In genomic region chr1:227395391-227396028, GRCh38 we compare ENCODE assay signal across 23 cellular contexts.
DNase-seq lines count a peak whose midpoint lies in the region; ATAC-seq and TF ChIP-seq lines count a peak whose summit lies in the region.
"Had no signal": no experiment of that assay in that cellular context is flagged by ENCODE, and none has a peak within 500 bp of the region (broad histone marks: within the 10 kb centered on the region; RNA-seq: fewer than 3 reads in every experiment).

No MANE protein-coding gene starts in this region.

- no peak overlapping the region for H3K23ac ChIP-seq in mesenchymal stem cell (ENCODE audit: low read length in 2 of 2)

- H3K36me3 ChIP-seq in mesenchymal stem cell (ENCODE audit: control insufficient read depth in 1 of 2, insufficient read depth in 2 of 2, low read depth in 1 of 2, low read length in 2 of 2): no peaks in the 10 kb centered on the region
- H3K36me3 ChIP-seq: neutrophil had no signal

- no peak overlapping the region for H3K27ac ChIP-seq in mesenchymal stem cell (ENCODE audit: low read length, poor library complexity, severe bottlenecking)
- H3K27ac ChIP-seq: neutrophil, VCaP had no signal

- no peaks in the 10 kb centered on the region for H3K79me1 ChIP-seq in mesenchymal stem cell (replicated peaks; ENCODE audit: low read length, poor library complexity, severe bottlenecking)

- no peaks in the 10 kb centered on the region for H3K4me1 Mint-ChIP-seq in activated T-helper 1 cell treated with anti-CD3 and anti-CD28 coated beads, Interleukin-12 subunit alpha, Interleukin-12 subunit beta, Interleukin-2, Interleukin-4 antibody, amounts not matched to agents 30 ng/mL and 10 ng/mL and 1 ng/mL, durations not matched to agents 14 hours and 24 hours and 36 hours (ENCODE audit: low read depth)
- H3K4me1 Mint-ChIP-seq: central memory CD8-positive, alpha-beta T cell had no signal

- H3K4me1 ChIP-seq in mesenchymal stem cell (ENCODE audit: control insufficient read depth, insufficient read depth, low read depth, low read length): no peaks in the 10 kb centered on the region

- H3K36me3 Mint-ChIP-seq in activated T-helper 1 cell treated with anti-CD3 and anti-CD28 coated beads, Interleukin-12 subunit alpha, Interleukin-12 subunit beta, Interleukin-2, Interleukin-4 antibody, amounts not matched to agents 30 ng/mL and 10 ng/mL and 1 ng/mL, durations not matched to agents 14 hours and 24 hours and 36 hours (ENCODE audit: low read depth): no peaks in the 10 kb centered on the region
- H3K36me3 Mint-ChIP-seq: activated naive CD4-positive, alpha-beta T cell treated with anti-CD3 and anti-CD28 coated beads, Interleukin-2, amount 10 ng/mL, durations not matched to agents 7 days and 5 days had no signal

- no peak overlapping the region for H3K4ac ChIP-seq in mesenchymal stem cell (ENCODE audit: low read depth in 1 of 2, low read length in 2 of 2)

- H4K8ac ChIP-seq in mesenchymal stem cell (ENCODE audit: low read length): no peak overlapping the region

- no peak overlapping the region for H3K4me2 ChIP-seq in mesenchymal stem cell (ENCODE audit: low read length, poor library complexity, severe bottlenecking)

- H2BK120ac ChIP-seq in mesenchymal stem cell (ENCODE audit: low read depth, low read length): no peak overlapping the region

- H3K18ac ChIP-seq in mesenchymal stem cell (ENCODE audit: low read depth in 1 of 2, low read length in 2 of 2): no peak overlapping the region

- H3K27me3 ChIP-seq in mesenchymal stem cell (ENCODE audit: control insufficient read depth in 1 of 2, insufficient read depth in 1 of 2, low read length in 2 of 2): no peaks in the 10 kb centered on the region
- H3K27me3 ChIP-seq: neutrophil had no signal

- WGBS in mesenchymal stem cell: 59% methylated on average over 2 of the region's 2 CpGs

- H3K9me3 Mint-ChIP-seq in activated T-helper 1 cell treated with anti-CD3 and anti-CD28 coated beads, Interleukin-12 subunit alpha, Interleukin-12 subunit beta, Interleukin-2, Interleukin-4 antibody, amounts not matched to agents 30 ng/mL and 10 ng/mL and 1 ng/mL, durations not matched to agents 14 hours and 24 hours and 36 hours: no peaks in the 10 kb centered on the region
- H3K9me3 Mint-ChIP-seq: activated CD4-positive, alpha-beta T cell treated with anti-CD3 and anti-CD28 coated beads, Interleukin-2, amount 10 ng/mL, durations not matched to agents 24 days and 14 days; activated naive CD4-positive, alpha-beta T cell treated with anti-CD3 and anti-CD28 coated beads, Interleukin-2, amount 10 ng/mL, durations not matched to agents 7 days and 5 days; central memory CD8-positive, alpha-beta T cell had no signal

- no peak overlapping the region for H3K27ac Mint-ChIP-seq in activated T-helper 1 cell treated with anti-CD3 and anti-CD28 coated beads, Interleukin-12 subunit alpha, Interleukin-12 subunit beta, Interleukin-2, Interleukin-4 antibody, amounts not matched to agents 30 ng/mL and 10 ng/mL and 1 ng/mL, durations not matched to agents 14 hours and 24 hours and 36 hours
- H3K27ac Mint-ChIP-seq: activated CD4-positive, alpha-beta T cell treated with anti-CD3 and anti-CD28 coated beads, Interleukin-2, amount 10 ng/mL, durations not matched to agents 24 days and 14 days; activated naive CD4-positive, alpha-beta T cell treated with anti-CD3 and anti-CD28 coated beads, Interleukin-2, amount 10 ng/mL, durations not matched to agents 7 days and 5 days; progenitor cell of endocrine pancreas; T-helper 2 cell treated with Interferon-gamma antibody and Interleukin-4, amounts not matched to agents 5 μg/mL and 100 μg/mL, for 36 hours had no signal

- H2BK5ac ChIP-seq in mesenchymal stem cell (ENCODE audit: low read depth, low read length, poor library complexity, severe bottlenecking): no peak overlapping the region

- H2AFZ ChIP-seq in mesenchymal stem cell (ENCODE audit: low read depth, low read length): no peak overlapping the region

- no peak overlapping the region for H2AK5ac ChIP-seq in mesenchymal stem cell (ENCODE audit: low read length, severe bottlenecking)

- no peak overlapping the region for H2BK15ac ChIP-seq in mesenchymal stem cell (ENCODE audit: low read depth, poor library complexity, severe bottlenecking)

- TF ChIP-seq CTCF in AG10803 (conservative IDR thresholded peaks at IDR 0.05; ENCODE audit: low read length): no peak
- TF ChIP-seq CTCF in astrocyte of the cerebellum (IDR thresholded peaks at IDR 0.05; ENCODE audit: low read depth, low read length, missing control alignments): no peak

- H3K4me3 Mint-ChIP-seq in activated T-helper 1 cell treated with anti-CD3 and anti-CD28 coated beads, Interleukin-12 subunit alpha, Interleukin-12 subunit beta, Interleukin-2, Interleukin-4 antibody, amounts not matched to agents 30 ng/mL and 10 ng/mL and 1 ng/mL, durations not matched to agents 14 hours and 24 hours and 36 hours: no peak overlapping the region
- H3K4me3 Mint-ChIP-seq: activated CD4-positive, alpha-beta T cell treated with anti-CD3 and anti-CD28 coated beads, Interleukin-2, amount 10 ng/mL, durations not matched to agents 24 days and 14 days; activated naive CD4-positive, alpha-beta T cell treated with anti-CD3 and anti-CD28 coated beads, Interleukin-2, amount 10 ng/mL, durations not matched to agents 7 days and 5 days; central memory CD8-positive, alpha-beta T cell; T-helper 2 cell treated with Interferon-gamma antibody and Interleukin-4, amounts not matched to agents 5 μg/mL and 100 μg/mL, for 36 hours had no signal

- H3K9ac ChIP-seq in mesenchymal stem cell (ENCODE audit: low read length): no peak overlapping the region

- peaks cover 4% of the 10 kb centered on the region for H3K27me3 Mint-ChIP-seq in activated T-helper 1 cell treated with anti-CD3 and anti-CD28 coated beads, Interleukin-12 subunit alpha, Interleukin-12 subunit beta, Interleukin-2, Interleukin-4 antibody, amounts not matched to agents 30 ng/mL and 10 ng/mL and 1 ng/mL, durations not matched to agents 14 hours and 24 hours and 36 hours (ENCODE audit: insufficient read depth)
- H3K27me3 Mint-ChIP-seq: activated naive CD4-positive, alpha-beta T cell treated with anti-CD3 and anti-CD28 coated beads, Interleukin-2, amount 10 ng/mL, durations not matched to agents 7 days and 5 days; progenitor cell of endocrine pancreas had no signal

- in situ Hi-C loops in astrocyte of the cerebellum (cut with HindIII; ENCODE audit: low sequenced_read_pairs): no loop called here

- ATAC-seq in HG02763 (IDR thresholded peaks at IDR 0.05; ENCODE audit: unreplicated experiment) (no peak), GM18519 (IDR thresholded peaks at IDR 0.05; ENCODE audit: low FRiP score, unreplicated experiment) (no peak), HG03469 (IDR thresholded peaks at IDR 0.05; ENCODE audit: unreplicated experiment) (no peak)

- no peak overlapping the region for H2BK12ac ChIP-seq in mesenchymal stem cell (ENCODE audit: low read length in 2 of 2)

- no peak overlapping the region for H4K91ac ChIP-seq in mesenchymal stem cell (ENCODE audit: low read length)

- H3K4me3 ChIP-seq in AG10803 (ENCODE audit: low read length) (no peak overlapping the region), astrocyte of the cerebellum (ENCODE audit: low read depth, low read length) (no peak overlapping the region), mesenchymal stem cell (ENCODE audit: insufficient read depth in 1 of 2, low read depth in 1 of 2, low read length in 2 of 2) (no peak overlapping the region)

- H3K9me3 ChIP-seq in mesenchymal stem cell (ENCODE audit: control insufficient read depth, low read length): no peaks in the 10 kb centered on the region
- H3K9me3 ChIP-seq: neutrophil had no signal

- intact Hi-C loops in activated T-helper 1 cell treated with anti-CD3 and anti-CD28 coated beads, Interleukin-12 subunit alpha, Interleukin-12 subunit beta, Interleukin-2, Interleukin-4 antibody, amounts not matched to agents 30 ng/mL and 10 ng/mL and 1 ng/mL, durations not matched to agents 14 hours and 24 hours and 36 hours (cut with micrococcal nuclease): no loop called here

- no peak overlapping the region for H3K14ac ChIP-seq in mesenchymal stem cell (ENCODE audit: low read length in 2 of 2)

- DNase-seq in AG10803 (ENCODE audit: low read depth): peak; percentile 27
- DNase-seq in HT-29 (ENCODE audit: low spot score): peak; percentile 58
- DNase-seq in astrocyte of the cerebellum (ENCODE audit: low read depth): peak; percentile 44
- DNase-seq in mesenchymal stem cell: peak; percentile 14
- DNase-seq in activated T-helper 1 cell treated with anti-CD3 and anti-CD28 coated beads, Interleukin-12 subunit alpha, Interleukin-12 subunit beta, Interleukin-2, Interleukin-4 antibody, amounts not matched to agents 30 ng/mL and 10 ng/mL and 1 ng/mL, durations not matched to agents 14 hours and 24 hours and 36 hours (ENCODE audit: low spot score): no peak
- DNase-seq: activated CD4-positive, alpha-beta T cell treated with anti-CD3 and anti-CD28 coated beads, Interleukin-2, amount 10 ng/mL, durations not matched to agents 24 days and 14 days; activated naive CD4-positive, alpha-beta T cell treated with anti-CD3 and anti-CD28 coated beads, Interleukin-2, amount 10 ng/mL, durations not matched to agents 7 days and 5 days; COR-L47; DND-41; HCEC 1CT; head of caudate nucleus; KG1; NCI-H1694; NCI-H2171 treated with DMSO at 0.1 percent for 48 hours; NCI-H526 treated with DMSO at 0.1 percent for 48 hours had no signal
